In the genomic region with DNA sequence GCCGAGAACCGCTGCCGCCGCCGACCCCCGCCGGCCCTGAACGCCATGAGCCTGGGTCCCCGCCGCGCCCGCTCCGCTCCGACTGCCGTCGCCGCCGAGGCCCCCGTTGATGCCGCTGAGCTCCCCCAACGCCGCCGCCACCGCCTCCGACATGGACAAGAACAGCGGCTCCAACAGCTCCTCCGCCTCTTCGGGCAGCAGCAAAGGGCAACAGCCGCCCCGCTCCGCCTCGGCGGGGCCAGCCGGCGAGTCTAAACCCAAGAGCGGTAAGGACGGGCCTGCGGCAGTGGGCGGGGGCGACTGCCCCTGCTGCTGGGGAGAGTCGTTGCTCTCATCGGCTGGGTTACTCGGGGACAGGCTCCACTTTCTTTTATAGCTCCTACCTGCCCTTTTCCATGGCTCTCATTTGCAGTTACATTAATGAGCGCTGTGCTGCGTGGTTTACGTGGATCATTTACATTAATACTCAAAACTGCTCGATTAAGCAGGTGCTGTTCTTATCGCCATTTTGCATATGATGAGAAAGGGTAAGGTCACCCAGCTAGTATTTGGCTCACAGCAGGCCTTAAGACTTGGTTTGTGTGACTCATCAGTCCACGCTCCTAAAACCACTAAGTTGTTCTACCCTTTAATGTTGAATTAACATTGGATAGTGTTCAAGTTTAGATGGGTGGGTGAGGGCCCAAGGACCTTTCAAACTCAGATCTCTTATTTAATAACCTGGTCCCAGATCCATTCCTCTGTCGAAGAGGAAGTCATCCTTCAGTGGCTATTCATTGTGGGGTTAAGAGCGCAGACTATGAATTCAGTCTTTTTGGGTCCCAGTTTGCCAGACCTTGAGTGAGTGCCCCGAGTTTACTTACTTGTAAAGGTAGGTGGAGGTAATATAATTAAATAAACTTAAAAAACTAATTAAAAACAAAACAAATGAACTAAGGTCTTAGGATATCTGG, we compare ENCODE assay signal across 8 cellular contexts. TPM values are rescaled to one million over a fixed set of nuclear protein-coding genes. Genes with fewer than 3 reads are reported as not detected.
DNase-seq lines count a peak whose midpoint lies in the region; ATAC-seq and TF ChIP-seq lines count a peak whose summit lies in the region.

No MANE protein-coding gene starts in this region.

- CTCF ChIA-PET in activated B cell treated with CpG ODN at 0.5 μM for 24 hours (lab: Charles Lee), result interaction anchor here (1.0 to 1.1 kb wide), 2 partner anchors 48 to 128 kb away, joined by 3 read pairs; no protein-coding TSS in a partner anchor

- ATAC-seq in activated B cell treated with CpG ODN at 0.5 μM for 24 hours (ENCODE audit: low read depth) (peak; percentile 63), left lobe of liver (peak; percentile 55)

- H3K27ac Mint-ChIP-seq in activated B cell treated with CpG ODN at 0.5 μM for 24 hours, result peak overlapping the region; percentile 91

- no peak for TF ChIP-seq CTCF in activated B cell treated with CpG ODN at 0.5 μM for 24 hours (IDR thresholded peaks at IDR 0.05)

- peaks cover 58% of the 10 kb centered on the region for H3K4me1 Mint-ChIP-seq in activated B cell treated with CpG ODN at 0.5 μM for 24 hours

- H3K27me3 Mint-ChIP-seq in activated B cell treated with CpG ODN at 0.5 μM for 24 hours, result no peaks in the 10 kb centered on the region

- DNase-seq in H7, result peak; percentile 87
- peak; percentile 62 for DNase-seq in MG63
- no peak for DNase-seq in activated B cell treated with CpG ODN at 0.5 μM for 24 hours
- DNase-seq in central memory CD4-positive, alpha-beta T cell, result peak; percentile 53
- DNase-seq in left lobe of liver (ENCODE audit: low spot score), result peak; percentile 58
- peak; percentile 22 for DNase-seq in stimulated activated CD8-positive, alpha-beta memory T cell treated with anti-CD3 and anti-CD28 coated beads, Interleukin-12 subunit alpha, Interleukin-12 subunit beta, amount 100 ng/mL, for 4 hours (ENCODE audit: low read depth)
- DNase-seq in putamen (ENCODE audit: low spot score), result no peak

- peak overlapping the region; percentile 93 for H3K4me3 Mint-ChIP-seq in activated B cell treated with CpG ODN at 0.5 μM for 24 hours

- H3K9me3 ChIP-seq in MG63, result no peaks in the 10 kb centered on the region

- H3K36me3 ChIP-seq in H7 (replicated peaks; ENCODE audit: control insufficient read depth, insufficient read depth, low read length) (no peaks in the 10 kb centered on the region; the same call in 1 of the 2 replicates), MG63 (peaks cover 31% of the 10 kb centered on the region)

- intact Hi-C loops in activated B cell treated with CpG ODN at 0.5 μM for 24 hours (cut with micrococcal nuclease), result loop anchor here (1.0 to 2.0 kb wide), 6 partner anchors 39 to 179 kb away; a partner anchor contains a TSS

- peaks cover 20% of the 10 kb centered on the region for H3K36me3 Mint-ChIP-seq in activated B cell treated with CpG ODN at 0.5 μM for 24 hours (ENCODE audit: low read depth)

- H3K27me3 ChIP-seq in H7 (ENCODE audit: control insufficient read depth, insufficient read depth, low read length) (no peaks in the 10 kb centered on the region), MG63 (no peaks in the 10 kb centered on the region)

- POLR2A ChIA-PET in activated B cell treated with CpG ODN at 0.5 μM for 24 hours (lab: Charles Lee), result interaction anchor here (0.5 to 1.9 kb wide), 9 partner anchors 9 to 1966 kb away, joined by 3 to 13 read pairs (median 5); a partner anchor contains a TSS

- H3K9me3 Mint-ChIP-seq in activated B cell treated with CpG ODN at 0.5 μM for 24 hours, result no peaks in the 10 kb centered on the region

- H3K4me3 ChIP-seq in GM08714 (ENCODE audit: low read length), result peak overlapping the region; percentile 88
- H3K4me3 ChIP-seq in H7 (ENCODE audit: insufficient read depth, low read depth, low read length), result peak overlapping the region; percentile 94
- peak overlapping the region; percentile 83 for H3K4me3 ChIP-seq in MG63

RNA-seq across cellular contexts. Expression of a gene that starts 0.8 kb away (rescaled TPM):
- 118 and 119 TPM in 2 replicates for total RNA-seq in H7 (2014; rRNA removed; shearing (Covaris generic))
- total RNA-seq in MG63 (2014; rRNA removed; shearing (Covaris generic); ENCODE audit: low replicate concordance), result 64.1 and 102 TPM in 2 replicates
- total RNA-seq in activated B cell treated with CpG ODN at 0.5 μM for 24 hours, result 180 and 200 TPM in 2 replicates
- total RNA-seq in left lobe of liver, result 113 TPM

RNA-seq across cellular contexts. Expression of a gene that starts 6.0 kb away (rescaled TPM):
- 56.8 and 78.3 TPM in 2 replicates for total RNA-seq in H7 (2014; rRNA removed; shearing (Covaris generic))
- 17.1 and 27.0 TPM in 2 replicates for total RNA-seq in MG63 (2014; rRNA removed; shearing (Covaris generic); ENCODE audit: low replicate concordance)
- total RNA-seq in activated B cell treated with CpG ODN at 0.5 μM for 24 hours (25.3 and 29.5 TPM in 2 replicates), left lobe of liver (32.1 TPM)

RNA-seq across cellular contexts. Expression of a gene that starts 39.1 kb away (rescaled TPM):
- total RNA-seq in H7 (2014; rRNA removed; shearing (Covaris generic)), result 215 and 313 TPM in 2 replicates
- 472 and 685 TPM in 2 replicates for total RNA-seq in MG63 (2014; rRNA removed; shearing (Covaris generic); ENCODE audit: low replicate concordance)
- total RNA-seq in activated B cell treated with CpG ODN at 0.5 μM for 24 hours, result 159 and 180 TPM in 2 replicates
- 95.7 TPM for total RNA-seq in left lobe of liver

RNA-seq across cellular contexts. Expression of a gene that starts 46.2 kb away (rescaled TPM):
- 52.6 and 53.8 TPM in 2 replicates for total RNA-seq in H7 (2014; rRNA removed; shearing (Covaris generic))
- 38.0 and 66.2 TPM in 2 replicates for total RNA-seq in MG63 (2014; rRNA removed; shearing (Covaris generic); ENCODE audit: low replicate concordance)
- total RNA-seq in activated B cell treated with CpG ODN at 0.5 μM for 24 hours, result 77.5 and 78.4 TPM in 2 replicates
- total RNA-seq in left lobe of liver, result 24.1 TPM

Comparison
In these comparisons a context has a peak if more than half of its experiments do, and no peak if none do; other contexts are left out.
1. DNase-seq: peak in H7 (single experiment), MG63 (single experiment), central memory CD4-positive, alpha-beta T cell (single experiment), left lobe of liver (single experiment) and stimulated activated CD8-positive, alpha-beta memory T cell treated with anti-CD3 and anti-CD28 coated beads, Interleukin-12 subunit alpha, Interleukin-12 subunit beta, amount 100 ng/mL, for 4 hours (single experiment); none in activated B cell treated with CpG ODN at 0.5 μM for 24 hours (single experiment) and putamen (single experiment).
2. Peak in every context shown above with its lines, with median percentiles within 50 percentile points of each other: H3K4me3 ChIP-seq.